ENCODE assay signal across 18 cellular contexts in the genomic region with DNA sequence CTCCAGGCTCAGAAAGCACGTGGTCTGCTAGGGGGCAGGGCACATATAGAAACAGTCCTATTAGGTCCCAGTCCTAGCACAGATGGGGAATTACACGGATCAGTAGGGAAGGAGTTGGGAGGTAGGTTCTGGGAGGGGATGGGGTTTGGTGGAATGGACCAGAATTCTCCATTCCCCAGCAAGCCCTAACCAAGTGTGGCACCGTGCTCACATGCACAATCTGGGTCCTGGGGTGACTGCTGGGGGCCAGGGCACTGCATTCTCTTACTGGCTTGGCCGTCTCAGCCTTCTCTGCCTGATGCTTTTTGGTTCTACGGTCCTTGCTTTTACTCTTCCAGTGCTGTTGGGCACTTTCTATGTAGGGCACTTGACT. TPM values are rescaled to one million over a fixed set of nuclear protein-coding genes. Genes with fewer than 3 reads are reported as not detected.
A peak's percentile ranks its signal among the peaks of the same experiment; 100 is the strongest.
DNase-seq lines count a peak whose midpoint lies in the region; ATAC-seq and TF ChIP-seq lines count a peak whose summit lies in the region.
"Had no signal": no experiment of that assay in that cellular context is flagged by ENCODE, and none has a peak within 500 bp of the region (broad histone marks: within the 10 kb centered on the region; RNA-seq: fewer than 3 reads in every experiment).

No MANE protein-coding gene starts in this region.

- H3K9me3 ChIP-seq in AG04450 (ENCODE audit: control insufficient read depth, insufficient read depth, low read length) (no peaks in the 10 kb centered on the region; the same call in 1 of the 2 replicates), osteoblast (ENCODE audit: low read depth, low read length) (no peaks in the 10 kb centered on the region)
- H3K9me3 ChIP-seq: esophagus squamous epithelium, prostate gland, vagina had no signal

- peaks cover 96% of the 10 kb centered on the region for H3K4me1 Mint-ChIP-seq in dendritic cell treated with granulocyte-macrophage colony-stimulating factor and Interleukin-4, amounts not matched to agents 40 ng/mL and 50 ng/mL, for 4 days (ENCODE audit: low read depth)
- peaks cover 11% of the 10 kb centered on the region for H3K4me1 Mint-ChIP-seq in GM23338

- H3K4me3 ChIP-seq in AG04450 (ENCODE audit: low read depth, low read length) (no peak overlapping the region), osteoblast (ENCODE audit: insufficient read depth, low read length) (no peak overlapping the region), GM23338 (no peak overlapping the region)
- H3K4me3 ChIP-seq: dorsolateral prefrontal cortex, esophagus squamous epithelium, GM12878, prostate gland, SK-N-MC, vagina had no signal

- no peaks in the 10 kb centered on the region for H3K36me3 Mint-ChIP-seq in dendritic cell treated with granulocyte-macrophage colony-stimulating factor and Interleukin-4, amounts not matched to agents 40 ng/mL and 50 ng/mL, for 4 days (ENCODE audit: low read depth)
- no peaks in the 10 kb centered on the region for H3K36me3 Mint-ChIP-seq in GM23338 (ENCODE audit: low read depth)

- H3K27me3 ChIP-seq in AG04450 (ENCODE audit: control insufficient read depth, insufficient read depth, low read length) = no peaks in the 10 kb centered on the region
- no peaks in the 10 kb centered on the region for H3K27me3 ChIP-seq in osteoblast (ENCODE audit: insufficient read depth, low read length)
- no peaks in the 10 kb centered on the region for H3K27me3 ChIP-seq in GM23338 (ENCODE audit: insufficient read depth)
- H3K27me3 ChIP-seq: dorsolateral prefrontal cortex, esophagus squamous epithelium, vagina had no signal

- intact Hi-C loops in dendritic cell treated with granulocyte-macrophage colony-stimulating factor and Interleukin-4, amounts not matched to agents 40 ng/mL and 50 ng/mL, for 4 days (cut with micrococcal nuclease) = loop anchor here (2.0 kb wide), 1 partner anchor 72 kb away; no protein-coding TSS in a partner anchor

- ATAC-seq in GM23338 = no peak
- ATAC-seq in GM21723 (IDR thresholded peaks at IDR 0.05; ENCODE audit: unreplicated experiment) = no peak
- ATAC-seq: activated CD4-positive, alpha-beta T cell treated with anti-CD3 and anti-CD28 coated beads for 36 hours had no signal

- H3K79me2 ChIP-seq in osteoblast (ENCODE audit: insufficient read depth, low read length) = no peaks in the 10 kb centered on the region
- H3K79me2 ChIP-seq in GM23338 (replicated peaks; ENCODE audit: insufficient read depth) = no peaks in the 10 kb centered on the region

- H3K4me3 Mint-ChIP-seq in dendritic cell treated with granulocyte-macrophage colony-stimulating factor and Interleukin-4, amounts not matched to agents 40 ng/mL and 50 ng/mL, for 4 days = no peak overlapping the region
- no peak overlapping the region for H3K4me3 Mint-ChIP-seq in GM23338
- H3K4me3 Mint-ChIP-seq: activated CD4-positive, alpha-beta T cell treated with anti-CD3 and anti-CD28 coated beads for 36 hours; activated naive CD4-positive, alpha-beta T cell treated with anti-CD3 and anti-CD28 coated beads for 36 hours; stimulated activated naive CD8-positive, alpha-beta T cell treated with anti-CD3 and anti-CD28 coated beads, Interleukin-15, Interleukin-2, amounts not matched to agents 100 ng/mL and 50 ng/mL, for 24 hours had no signal

- H3K9me2 ChIP-seq in GM23338 (ENCODE audit: insufficient read depth) = no peaks in the 10 kb centered on the region

- CTCF ChIA-PET in AG04450 (lab: Charles Lee) = no interaction called here

- H3K4me1 ChIP-seq in osteoblast (ENCODE audit: insufficient read depth, low read length) (peaks cover 40% of the 10 kb centered on the region), GM23338 (ENCODE audit: insufficient read depth) (peaks cover 2% of the 10 kb centered on the region; the same call in 1 of the 2 replicates)
- H3K4me1 ChIP-seq: prostate gland had no signal

- no peaks in the 10 kb centered on the region for H3K9me3 Mint-ChIP-seq in dendritic cell treated with granulocyte-macrophage colony-stimulating factor and Interleukin-4, amounts not matched to agents 40 ng/mL and 50 ng/mL, for 4 days
- H3K9me3 Mint-ChIP-seq in GM23338 = no peaks in the 10 kb centered on the region
- H3K9me3 Mint-ChIP-seq: activated naive CD4-positive, alpha-beta T cell treated with anti-CD3 and anti-CD28 coated beads for 36 hours; stimulated activated naive CD8-positive, alpha-beta T cell treated with anti-CD3 and anti-CD28 coated beads, Interleukin-15, Interleukin-2, amounts not matched to agents 100 ng/mL and 50 ng/mL, for 24 hours had no signal

- no peaks in the 10 kb centered on the region for H4K20me1 ChIP-seq in osteoblast (ENCODE audit: insufficient read depth, low read length)
- no peaks in the 10 kb centered on the region for H4K20me1 ChIP-seq in GM23338 (replicated peaks; ENCODE audit: insufficient read depth)

- H3F3A ChIP-seq in GM23338 (replicated peaks; ENCODE audit: low read depth) = no peaks in the 10 kb centered on the region

- DNase-seq in AG04450 (ENCODE audit: low read depth, low spot score) (no peak), NCI-H2171 (lab: John Stamatoyannopoulos, UW) (peak; percentile 18), osteoblast (ENCODE audit: insufficient read length, low spot score, missing footprints) (no peak), dedifferentiated amniotic fluid mesenchymal stem cell (ENCODE audit: extremely low spot score) (no peak), GM23338 (ENCODE audit: low spot score) (no peak)
- DNase-seq in stimulated activated CD4-positive, alpha-beta T cell treated with anti-CD3 and anti-CD28 coated beads, Interleukin-4, amount 100 ng/mL, for 4 hours = no peak
- DNase-seq: activated CD4-positive, alpha-beta T cell treated with anti-CD3 and anti-CD28 coated beads for 36 hours; activated naive CD4-positive, alpha-beta T cell treated with anti-CD3 and anti-CD28 coated beads for 36 hours; NCI-H1694 had no signal

- peak overlapping the region; percentile 31 for H3K27ac ChIP-seq in AG04450 (ENCODE audit: low read depth, low read length)
- H3K27ac ChIP-seq in osteoblast (ENCODE audit: low read depth, low read length) = peak overlapping the region; percentile 75
- no peak overlapping the region for H3K27ac ChIP-seq in GM23338 (ENCODE audit: low read depth)
- H3K27ac ChIP-seq: esophagus squamous epithelium, prostate gland, SK-N-MC, vagina had no signal

- H3K4me2 ChIP-seq in osteoblast (ENCODE audit: insufficient read depth, low read length) (peak overlapping the region; percentile 37), GM23338 (no peak overlapping the region)

- no peak overlapping the region for H2AFZ ChIP-seq in osteoblast (ENCODE audit: low read length)
- H2AFZ ChIP-seq in GM23338 = no peak overlapping the region

- no peak for TF ChIP-seq CTCF in AG04450 (IDR thresholded peaks at IDR 0.05; ENCODE audit: low read depth, low read length)
- no peak for TF ChIP-seq CTCF in osteoblast (IDR thresholded peaks at IDR 0.05; ENCODE audit: extremely low read depth, low read depth, low read length)
- TF ChIP-seq CTCF in GM23338 (conservative IDR thresholded peaks at IDR 0.05; ENCODE audit: low read depth in 2 of 2) = no peak

- H3K27me3 Mint-ChIP-seq in dendritic cell treated with granulocyte-macrophage colony-stimulating factor and Interleukin-4, amounts not matched to agents 40 ng/mL and 50 ng/mL, for 4 days = peaks cover 4% of the 10 kb centered on the region
- H3K27me3 Mint-ChIP-seq in GM23338 (ENCODE audit: insufficient read depth, low read depth, poor library complexity) = peaks cover 15% of the 10 kb centered on the region
- H3K27me3 Mint-ChIP-seq: activated CD4-positive, alpha-beta T cell treated with anti-CD3 and anti-CD28 coated beads for 36 hours; stimulated activated naive CD8-positive, alpha-beta T cell treated with anti-CD3 and anti-CD28 coated beads, Interleukin-15, Interleukin-2, amounts not matched to agents 100 ng/mL and 50 ng/mL, for 24 hours had no signal

- H3K36me3 ChIP-seq in osteoblast (ENCODE audit: insufficient read depth, low read length) (no peaks in the 10 kb centered on the region), GM23338 (ENCODE audit: insufficient read depth) (no peaks in the 10 kb centered on the region)
- H3K36me3 ChIP-seq: esophagus squamous epithelium, prostate gland, vagina had no signal

- POLR2A ChIA-PET in AG04450 (lab: Yijun Ruan, JAX) = no interaction called here

- H3K27ac Mint-ChIP-seq in dendritic cell treated with granulocyte-macrophage colony-stimulating factor and Interleukin-4, amounts not matched to agents 40 ng/mL and 50 ng/mL, for 4 days = peak overlapping the region; percentile 83
- no peak overlapping the region for H3K27ac Mint-ChIP-seq in GM23338
- H3K27ac Mint-ChIP-seq: activated CD4-positive, alpha-beta T cell treated with anti-CD3 and anti-CD28 coated beads for 36 hours; activated naive CD4-positive, alpha-beta T cell treated with anti-CD3 and anti-CD28 coated beads for 36 hours; stimulated activated naive CD8-positive, alpha-beta T cell treated with anti-CD3 and anti-CD28 coated beads, Interleukin-15, Interleukin-2, amounts not matched to agents 100 ng/mL and 50 ng/mL, for 24 hours had no signal

TF ChIP-seq in GM23338, 12 proteins besides CTCF, POLR2A, EP300 and RAD21 (continues in another document):
- TF ChIP-seq, protein P1, sequence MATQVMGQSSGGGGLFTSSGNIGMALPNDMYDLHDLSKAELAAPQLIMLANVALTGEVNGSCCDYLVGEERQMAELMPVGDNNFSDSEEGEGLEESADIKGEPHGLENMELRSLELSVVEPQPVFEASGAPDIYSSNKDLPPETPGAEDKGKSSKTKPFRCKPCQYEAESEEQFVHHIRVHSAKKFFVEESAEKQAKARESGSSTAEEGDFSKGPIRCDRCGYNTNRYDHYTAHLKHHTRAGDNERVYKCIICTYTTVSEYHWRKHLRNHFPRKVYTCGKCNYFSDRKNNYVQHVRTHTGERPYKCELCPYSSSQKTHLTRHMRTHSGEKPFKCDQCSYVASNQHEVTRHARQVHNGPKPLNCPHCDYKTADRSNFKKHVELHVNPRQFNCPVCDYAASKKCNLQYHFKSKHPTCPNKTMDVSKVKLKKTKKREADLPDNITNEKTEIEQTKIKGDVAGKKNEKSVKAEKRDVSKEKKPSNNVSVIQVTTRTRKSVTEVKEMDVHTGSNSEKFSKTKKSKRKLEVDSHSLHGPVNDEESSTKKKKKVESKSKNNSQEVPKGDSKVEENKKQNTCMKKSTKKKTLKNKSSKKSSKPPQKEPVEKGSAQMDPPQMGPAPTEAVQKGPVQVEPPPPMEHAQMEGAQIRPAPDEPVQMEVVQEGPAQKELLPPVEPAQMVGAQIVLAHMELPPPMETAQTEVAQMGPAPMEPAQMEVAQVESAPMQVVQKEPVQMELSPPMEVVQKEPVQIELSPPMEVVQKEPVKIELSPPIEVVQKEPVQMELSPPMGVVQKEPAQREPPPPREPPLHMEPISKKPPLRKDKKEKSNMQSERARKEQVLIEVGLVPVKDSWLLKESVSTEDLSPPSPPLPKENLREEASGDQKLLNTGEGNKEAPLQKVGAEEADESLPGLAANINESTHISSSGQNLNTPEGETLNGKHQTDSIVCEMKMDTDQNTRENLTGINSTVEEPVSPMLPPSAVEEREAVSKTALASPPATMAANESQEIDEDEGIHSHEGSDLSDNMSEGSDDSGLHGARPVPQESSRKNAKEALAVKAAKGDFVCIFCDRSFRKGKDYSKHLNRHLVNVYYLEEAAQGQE (IDR thresholded peaks at IDR 0.05; ENCODE audit: unreplicated experiment) = no peak

RNA-seq across cellular contexts. Expression of a gene that starts 53.9 kb away (rescaled TPM):
- polyA plus RNA-seq in AG04450 (2011; rRNA removed) = 73.4 and 81.7 TPM in 2 replicates
- 17.2 and 22.2 TPM in 2 replicates for polyA minus RNA-seq in AG04450 (2011; rRNA and poly(A)+ RNA removed)
- 33.7 and 35.4 TPM in 2 replicates for total RNA-seq in osteoblast
- total RNA-seq in GM23338 (2014; rRNA removed; shearing (Covaris generic)) = 22.0 and 27.6 TPM in 2 replicates
- 58.8 and 60.7 TPM in 2 replicates for polyA plus RNA-seq in GM23338 (2016; fragmentation: Nextera tagmentation; extraction: Ambion mirVana)
